2 cellular contexts compared by ENCODE assay signal in the genomic region with DNA sequence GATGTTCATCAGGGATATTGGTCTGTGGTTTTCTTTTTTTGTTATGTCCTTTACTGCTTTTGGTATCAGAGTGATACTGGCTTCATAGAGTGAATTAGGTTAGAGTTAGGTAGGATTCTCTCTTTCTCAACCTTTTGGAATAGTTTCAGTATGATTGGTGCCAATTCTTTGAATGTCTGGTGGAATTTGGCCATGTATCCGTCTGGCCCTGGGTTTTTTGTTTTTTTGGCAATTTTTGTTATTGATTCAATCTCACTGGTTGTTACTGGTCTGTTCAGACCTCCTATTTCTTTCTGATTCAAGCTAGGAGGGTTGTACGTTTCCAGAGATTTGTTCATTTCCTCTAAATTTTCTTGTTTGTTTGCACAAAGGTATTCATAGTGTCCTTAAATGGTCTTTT.
TF ChIP-seq lines count a peak whose summit lies in the region.

No MANE protein-coding gene starts in this region.

TF ChIP-seq in liver, 16 proteins besides CTCF, POLR2A, EP300 and RAD21 (continued from another document):
- TF ChIP-seq, protein P1, sequence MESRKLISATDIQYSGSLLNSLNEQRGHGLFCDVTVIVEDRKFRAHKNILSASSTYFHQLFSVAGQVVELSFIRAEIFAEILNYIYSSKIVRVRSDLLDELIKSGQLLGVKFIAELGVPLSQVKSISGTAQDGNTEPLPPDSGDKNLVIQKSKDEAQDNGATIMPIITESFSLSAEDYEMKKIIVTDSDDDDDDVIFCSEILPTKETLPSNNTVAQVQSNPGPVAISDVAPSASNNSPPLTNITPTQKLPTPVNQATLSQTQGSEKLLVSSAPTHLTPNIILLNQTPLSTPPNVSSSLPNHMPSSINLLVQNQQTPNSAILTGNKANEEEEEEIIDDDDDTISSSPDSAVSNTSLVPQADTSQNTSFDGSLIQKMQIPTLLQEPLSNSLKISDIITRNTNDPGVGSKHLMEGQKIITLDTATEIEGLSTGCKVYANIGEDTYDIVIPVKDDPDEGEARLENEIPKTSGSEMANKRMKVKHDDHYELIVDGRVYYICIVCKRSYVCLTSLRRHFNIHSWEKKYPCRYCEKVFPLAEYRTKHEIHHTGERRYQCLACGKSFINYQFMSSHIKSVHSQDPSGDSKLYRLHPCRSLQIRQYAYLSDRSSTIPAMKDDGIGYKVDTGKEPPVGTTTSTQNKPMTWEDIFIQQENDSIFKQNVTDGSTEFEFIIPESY (IDR thresholded peaks at IDR 0.05) = peak; percentile 62
- TF ChIP-seq, protein P2, sequence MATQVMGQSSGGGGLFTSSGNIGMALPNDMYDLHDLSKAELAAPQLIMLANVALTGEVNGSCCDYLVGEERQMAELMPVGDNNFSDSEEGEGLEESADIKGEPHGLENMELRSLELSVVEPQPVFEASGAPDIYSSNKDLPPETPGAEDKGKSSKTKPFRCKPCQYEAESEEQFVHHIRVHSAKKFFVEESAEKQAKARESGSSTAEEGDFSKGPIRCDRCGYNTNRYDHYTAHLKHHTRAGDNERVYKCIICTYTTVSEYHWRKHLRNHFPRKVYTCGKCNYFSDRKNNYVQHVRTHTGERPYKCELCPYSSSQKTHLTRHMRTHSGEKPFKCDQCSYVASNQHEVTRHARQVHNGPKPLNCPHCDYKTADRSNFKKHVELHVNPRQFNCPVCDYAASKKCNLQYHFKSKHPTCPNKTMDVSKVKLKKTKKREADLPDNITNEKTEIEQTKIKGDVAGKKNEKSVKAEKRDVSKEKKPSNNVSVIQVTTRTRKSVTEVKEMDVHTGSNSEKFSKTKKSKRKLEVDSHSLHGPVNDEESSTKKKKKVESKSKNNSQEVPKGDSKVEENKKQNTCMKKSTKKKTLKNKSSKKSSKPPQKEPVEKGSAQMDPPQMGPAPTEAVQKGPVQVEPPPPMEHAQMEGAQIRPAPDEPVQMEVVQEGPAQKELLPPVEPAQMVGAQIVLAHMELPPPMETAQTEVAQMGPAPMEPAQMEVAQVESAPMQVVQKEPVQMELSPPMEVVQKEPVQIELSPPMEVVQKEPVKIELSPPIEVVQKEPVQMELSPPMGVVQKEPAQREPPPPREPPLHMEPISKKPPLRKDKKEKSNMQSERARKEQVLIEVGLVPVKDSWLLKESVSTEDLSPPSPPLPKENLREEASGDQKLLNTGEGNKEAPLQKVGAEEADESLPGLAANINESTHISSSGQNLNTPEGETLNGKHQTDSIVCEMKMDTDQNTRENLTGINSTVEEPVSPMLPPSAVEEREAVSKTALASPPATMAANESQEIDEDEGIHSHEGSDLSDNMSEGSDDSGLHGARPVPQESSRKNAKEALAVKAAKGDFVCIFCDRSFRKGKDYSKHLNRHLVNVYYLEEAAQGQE (IDR thresholded peaks at IDR 0.05) = peak; percentile 15
- TF ChIP-seq GABPA (IDR thresholded peaks at IDR 0.05 in 1 of 2, conservative IDR thresholded peaks at IDR 0.05 in 1 of 2) (peak in 1 of 2 donors; percentile 44), NR2F2 (IDR thresholded peaks at IDR 0.05) (peak; percentile 6), EGR1 (IDR thresholded peaks at IDR 0.05; ENCODE audit: low read depth in 2 of 2) (peak in 1 of 2 donors; percentile 37), TAF1 (conservative IDR thresholded peaks at IDR 0.05) (no peak), FOXA2 (IDR thresholded peaks at IDR 0.05) (peak; percentile 83)
- TF ChIP-seq, protein P3, sequence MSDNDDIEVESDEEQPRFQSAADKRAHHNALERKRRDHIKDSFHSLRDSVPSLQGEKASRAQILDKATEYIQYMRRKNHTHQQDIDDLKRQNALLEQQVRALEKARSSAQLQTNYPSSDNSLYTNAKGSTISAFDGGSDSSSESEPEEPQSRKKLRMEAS (IDR thresholded peaks at IDR 0.05) = no peak
- TF ChIP-seq, protein P4, sequence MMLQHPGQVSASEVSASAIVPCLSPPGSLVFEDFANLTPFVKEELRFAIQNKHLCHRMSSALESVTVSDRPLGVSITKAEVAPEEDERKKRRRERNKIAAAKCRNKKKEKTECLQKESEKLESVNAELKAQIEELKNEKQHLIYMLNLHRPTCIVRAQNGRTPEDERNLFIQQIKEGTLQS (IDR thresholded peaks at IDR 0.05) = no peak

TF ChIP-seq in HepG2, 621 proteins besides CTCF, POLR2A, EP300 and RAD21 (continued from another document):
- TF ChIP-seq, protein P5, sequence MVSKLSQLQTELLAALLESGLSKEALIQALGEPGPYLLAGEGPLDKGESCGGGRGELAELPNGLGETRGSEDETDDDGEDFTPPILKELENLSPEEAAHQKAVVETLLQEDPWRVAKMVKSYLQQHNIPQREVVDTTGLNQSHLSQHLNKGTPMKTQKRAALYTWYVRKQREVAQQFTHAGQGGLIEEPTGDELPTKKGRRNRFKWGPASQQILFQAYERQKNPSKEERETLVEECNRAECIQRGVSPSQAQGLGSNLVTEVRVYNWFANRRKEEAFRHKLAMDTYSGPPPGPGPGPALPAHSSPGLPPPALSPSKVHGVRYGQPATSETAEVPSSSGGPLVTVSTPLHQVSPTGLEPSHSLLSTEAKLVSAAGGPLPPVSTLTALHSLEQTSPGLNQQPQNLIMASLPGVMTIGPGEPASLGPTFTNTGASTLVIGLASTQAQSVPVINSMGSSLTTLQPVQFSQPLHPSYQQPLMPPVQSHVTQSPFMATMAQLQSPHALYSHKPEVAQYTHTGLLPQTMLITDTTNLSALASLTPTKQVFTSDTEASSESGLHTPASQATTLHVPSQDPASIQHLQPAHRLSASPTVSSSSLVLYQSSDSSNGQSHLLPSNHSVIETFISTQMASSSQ (IDR thresholded peaks at IDR 0.05; ENCODE audit: low read depth) = no peak
- TF ChIP-seq, protein P5 (CRISPR knock-in tag; IDR thresholded peaks at IDR 0.05; ENCODE audit: borderline replicate concordance) = no peak
- TF ChIP-seq, protein P6, sequence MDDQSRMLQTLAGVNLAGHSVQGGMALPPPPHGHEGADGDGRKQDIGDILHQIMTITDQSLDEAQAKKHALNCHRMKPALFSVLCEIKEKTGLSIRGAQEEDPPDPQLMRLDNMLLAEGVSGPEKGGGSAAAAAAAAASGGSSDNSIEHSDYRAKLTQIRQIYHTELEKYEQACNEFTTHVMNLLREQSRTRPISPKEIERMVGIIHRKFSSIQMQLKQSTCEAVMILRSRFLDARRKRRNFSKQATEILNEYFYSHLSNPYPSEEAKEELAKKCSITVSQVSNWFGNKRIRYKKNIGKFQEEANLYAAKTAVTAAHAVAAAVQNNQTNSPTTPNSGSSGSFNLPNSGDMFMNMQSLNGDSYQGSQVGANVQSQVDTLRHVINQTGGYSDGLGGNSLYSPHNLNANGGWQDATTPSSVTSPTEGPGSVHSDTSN (CRISPR knock-in tag; IDR thresholded peaks at IDR 0.05; ENCODE audit: borderline replicate concordance) = no peak
- TF ChIP-seq ATF1 (CRISPR knock-in tag; IDR thresholded peaks at IDR 0.05) (no peak), U2AF2 (IDR thresholded peaks at IDR 0.05; ENCODE audit: low read depth, low read length) (no peak), ZNF788 (CRISPR knock-in tag; IDR thresholded peaks at IDR 0.05; ENCODE audit: borderline replicate concordance) (no peak), ZNF816 (CRISPR knock-in tag; IDR thresholded peaks at IDR 0.05; ENCODE audit: borderline replicate concordance) (no peak), ZNF557 (CRISPR knock-in tag; IDR thresholded peaks at IDR 0.05) (no peak), ZMYM3 (CRISPR knock-in tag; IDR thresholded peaks at IDR 0.05) (no peak), NR2F2 (IDR thresholded peaks at IDR 0.05; ENCODE audit: borderline replicate concordance, low read depth) (no peak), CHD4 (IDR thresholded peaks at IDR 0.05; ENCODE audit: borderline replicate concordance, low read length) (no peak), PRMT3 (CRISPR knock-in tag; IDR thresholded peaks at IDR 0.05; ENCODE audit: borderline replicate concordance, low read depth) (no peak), KDM5A (IDR thresholded peaks at IDR 0.05; ENCODE audit: borderline replicate concordance, low read length) (no peak), CHCHD3 (CRISPR knock-in tag; IDR thresholded peaks at IDR 0.05) (no peak)
- TF ChIP-seq, protein P7, sequence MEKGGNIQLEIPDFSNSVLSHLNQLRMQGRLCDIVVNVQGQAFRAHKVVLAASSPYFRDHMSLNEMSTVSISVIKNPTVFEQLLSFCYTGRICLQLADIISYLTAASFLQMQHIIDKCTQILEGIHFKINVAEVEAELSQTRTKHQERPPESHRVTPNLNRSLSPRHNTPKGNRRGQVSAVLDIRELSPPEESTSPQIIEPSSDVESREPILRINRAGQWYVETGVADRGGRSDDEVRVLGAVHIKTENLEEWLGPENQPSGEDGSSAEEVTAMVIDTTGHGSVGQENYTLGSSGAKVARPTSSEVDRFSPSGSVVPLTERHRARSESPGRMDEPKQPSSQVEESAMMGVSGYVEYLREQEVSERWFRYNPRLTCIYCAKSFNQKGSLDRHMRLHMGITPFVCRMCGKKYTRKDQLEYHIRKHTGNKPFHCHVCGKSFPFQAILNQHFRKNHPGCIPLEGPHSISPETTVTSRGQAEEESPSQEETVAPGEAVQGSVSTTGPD (CRISPR knock-in tag; IDR thresholded peaks at IDR 0.05) = no peak
- TF ChIP-seq, protein P8, sequence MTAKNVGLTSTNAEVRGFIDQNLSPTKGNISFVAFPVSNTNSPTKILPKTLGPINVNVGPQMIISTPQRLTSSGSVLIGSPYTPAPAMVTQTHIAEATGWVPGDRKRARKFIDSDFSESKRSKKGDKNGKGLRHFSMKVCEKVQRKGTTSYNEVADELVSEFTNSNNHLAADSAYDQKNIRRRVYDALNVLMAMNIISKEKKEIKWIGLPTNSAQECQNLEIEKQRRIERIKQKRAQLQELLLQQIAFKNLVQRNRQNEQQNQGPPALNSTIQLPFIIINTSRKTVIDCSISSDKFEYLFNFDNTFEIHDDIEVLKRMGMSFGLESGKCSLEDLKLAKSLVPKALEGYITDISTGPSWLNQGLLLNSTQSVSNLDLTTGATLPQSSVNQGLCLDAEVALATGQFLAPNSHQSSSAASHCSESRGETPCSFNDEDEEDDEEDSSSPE (CRISPR knock-in tag; IDR thresholded peaks at IDR 0.05) = no peak
- TF ChIP-seq, protein P9, sequence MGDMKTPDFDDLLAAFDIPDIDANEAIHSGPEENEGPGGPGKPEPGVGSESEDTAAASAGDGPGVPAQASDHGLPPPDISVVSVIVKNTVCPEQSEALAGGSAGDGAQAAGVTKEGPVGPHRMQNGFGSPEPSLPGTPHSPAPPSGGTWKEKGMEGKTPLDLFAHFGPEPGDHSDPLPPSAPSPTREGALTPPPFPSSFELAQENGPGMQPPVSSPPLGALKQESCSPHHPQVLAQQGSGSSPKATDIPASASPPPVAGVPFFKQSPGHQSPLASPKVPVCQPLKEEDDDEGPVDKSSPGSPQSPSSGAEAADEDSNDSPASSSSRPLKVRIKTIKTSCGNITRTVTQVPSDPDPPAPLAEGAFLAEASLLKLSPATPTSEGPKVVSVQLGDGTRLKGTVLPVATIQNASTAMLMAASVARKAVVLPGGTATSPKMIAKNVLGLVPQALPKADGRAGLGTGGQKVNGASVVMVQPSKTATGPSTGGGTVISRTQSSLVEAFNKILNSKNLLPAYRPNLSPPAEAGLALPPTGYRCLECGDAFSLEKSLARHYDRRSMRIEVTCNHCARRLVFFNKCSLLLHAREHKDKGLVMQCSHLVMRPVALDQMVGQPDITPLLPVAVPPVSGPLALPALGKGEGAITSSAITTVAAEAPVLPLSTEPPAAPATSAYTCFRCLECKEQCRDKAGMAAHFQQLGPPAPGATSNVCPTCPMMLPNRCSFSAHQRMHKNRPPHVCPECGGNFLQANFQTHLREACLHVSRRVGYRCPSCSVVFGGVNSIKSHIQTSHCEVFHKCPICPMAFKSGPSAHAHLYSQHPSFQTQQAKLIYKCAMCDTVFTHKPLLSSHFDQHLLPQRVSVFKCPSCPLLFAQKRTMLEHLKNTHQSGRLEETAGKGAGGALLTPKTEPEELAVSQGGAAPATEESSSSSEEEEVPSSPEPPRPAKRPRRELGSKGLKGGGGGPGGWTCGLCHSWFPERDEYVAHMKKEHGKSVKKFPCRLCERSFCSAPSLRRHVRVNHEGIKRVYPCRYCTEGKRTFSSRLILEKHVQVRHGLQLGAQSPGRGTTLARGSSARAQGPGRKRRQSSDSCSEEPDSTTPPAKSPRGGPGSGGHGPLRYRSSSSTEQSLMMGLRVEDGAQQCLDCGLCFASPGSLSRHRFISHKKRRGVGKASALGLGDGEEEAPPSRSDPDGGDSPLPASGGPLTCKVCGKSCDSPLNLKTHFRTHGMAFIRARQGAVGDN (CRISPR knock-in tag; IDR thresholded peaks at IDR 0.05) = no peak
